In genomic region chr14:22316473-22316872, GRCh38 we compare ENCODE assay signal across 2 cellular contexts.
TF ChIP-seq lines count a peak whose summit lies in the region.

No MANE protein-coding gene starts in this region.

TF ChIP-seq in IMR-90, 13 proteins besides CTCF, POLR2A, EP300 and RAD21:
- TF ChIP-seq NFE2L2 (IDR thresholded peaks at IDR 0.05; ENCODE audit: low read depth, low read length), result no peak
- peak; percentile 92 for TF ChIP-seq CEBPB (IDR thresholded peaks at IDR 0.05; ENCODE audit: low read depth, low read length)

TF ChIP-seq in H1, 55 proteins besides CTCF, POLR2A, EP300 and RAD21:
- TF ChIP-seq CEBPB (IDR thresholded peaks at IDR 0.05; ENCODE audit: low read depth, low read length) (peak; percentile 78; the same call in 1 of the 2 replicates), HDAC6 (IDR thresholded peaks at IDR 0.05; ENCODE audit: low read depth, low read length) (no peak)
